Comparison of ENCODE assay signal across 20 cellular contexts in genomic region chr2:187545238-187545751, GRCh38. TPM values are rescaled to one million over a fixed set of nuclear protein-coding genes. Genes with fewer than 3 reads are reported as not detected.
DNase-seq lines count a peak whose midpoint lies in the region; ATAC-seq, FAIRE-seq and TF ChIP-seq lines count a peak whose summit lies in the region.
"Had no signal": no experiment of that assay in that cellular context is flagged by ENCODE, and none has a peak within 500 bp of the region (broad histone marks: within the 10 kb centered on the region; RNA-seq: fewer than 3 reads in every experiment).

No MANE protein-coding gene starts in this region.

- H3K4me3 ChIP-seq in breast epithelium (no peak overlapping the region), astrocyte (ENCODE audit: insufficient read depth, low read depth, low read length) (no peak overlapping the region), HepG2 (replicated peaks in 1 of 3; ENCODE audit: insufficient read depth in 1 of 3, low read depth in 2 of 3, low read length in 3 of 3) (no peak overlapping the region; a peak in 1 of 6 replicates), upper lobe of right lung (no peak overlapping the region)
- H3K4me3 ChIP-seq: gastroesophageal sphincter had no signal

- H3K9me3 ChIP-seq in breast epithelium (no peaks in the 10 kb centered on the region), astrocyte (ENCODE audit: insufficient read depth, low read depth, low read length) (no peaks in the 10 kb centered on the region), HepG2 (ENCODE audit: low read length) (no peaks in the 10 kb centered on the region), upper lobe of right lung (no peaks in the 10 kb centered on the region)
- H3K9me3 ChIP-seq: gastroesophageal sphincter had no signal

- H4K20me1 ChIP-seq in astrocyte (ENCODE audit: insufficient read depth, low read length) (no peaks in the 10 kb centered on the region), HepG2 (ENCODE audit: insufficient read depth, low read length) (no peaks in the 10 kb centered on the region)

- intact Hi-C loops in MCF 10A (cut with micrococcal nuclease) (no loop called here), breast epithelium (cut with DNase I; ENCODE audit: low total_unique reads) (no loop called here), HepG2 (cut with micrococcal nuclease; ENCODE audit: unreplicated experiment) (no loop called here), upper lobe of right lung (cut with DNase I) (no loop called here)

- H3K36me3 ChIP-seq in breast epithelium (no peaks in the 10 kb centered on the region), astrocyte (ENCODE audit: insufficient read depth, low read length) (no peaks in the 10 kb centered on the region), HepG2 (replicated peaks in 1 of 2; ENCODE audit: control insufficient read depth in 1 of 2, insufficient read depth in 2 of 2, low read length in 2 of 2) (peaks cover 4 to 37% of the 10 kb centered on the region in 2 experiments), upper lobe of right lung (peaks cover 21% of the 10 kb centered on the region)
- H3K36me3 ChIP-seq: gastroesophageal sphincter had no signal

- CTCF ChIA-PET in MCF 10A (lab: Yijun Ruan, JAX) (interaction anchor here (1.0 to 2.0 kb wide), 2 partner anchors 11 to 45 kb away, joined by 3 to 10 read pairs; no protein-coding TSS in a partner anchor), HepG2 (lab: Yijun Ruan, JAX; ENCODE audit: low intra/inter-chr PET ratio, low total read pairs) (no interaction called here)
- CTCF ChIA-PET in activated naive CD4-positive, alpha-beta T cell treated with anti-CD3 and anti-CD28 coated beads, Interleukin-2, amount 10 ng/mL, durations not matched to agents 7 days and 5 days (lab: Charles Lee): interaction anchor here (0.5 kb wide), 1 partner anchor 751 kb away, joined by 3 read pairs; no protein-coding TSS in a partner anchor

- POLR2A ChIA-PET in MCF 10A (lab: Yijun Ruan, JAX) (interaction anchor here (0.5 to 8.6 kb wide), 5 partner anchors 10 to 1879 kb away, joined by 3 to 73 read pairs (median 4); partner anchors contain the start of gene TFPI), HepG2 (lab: Yijun Ruan, JAX) (interaction anchor here (1.1 to 2.6 kb wide), 3 partner anchors 9 to 35 kb away, joined by 3 to 10 read pairs (median 4); no protein-coding TSS in a partner anchor)

- peak; percentile 46 for DNase-seq in MCF 10A (ENCODE audit: unreplicated experiment)
- no peak for DNase-seq in breast epithelium (ENCODE audit: low spot score in 2 of 2)
- DNase-seq in astrocyte (ENCODE audit: low read depth): peak; percentile 47
- DNase-seq in HepG2 (ENCODE audit: low spot score): no peak
- DNase-seq in upper lobe of right lung: no peak
- no peak for DNase-seq in activated naive CD4-positive, alpha-beta T cell treated with anti-CD3 and anti-CD28 coated beads, Interleukin-2, amount 10 ng/mL, durations not matched to agents 7 days and 5 days
- DNase-seq in stimulated activated naive CD8-positive, alpha-beta T cell treated with anti-CD3 and anti-CD28 coated beads, Interleukin-15, Interleukin-2, amounts not matched to agents 100 U/mL and 50 U/mL, for 24 hours: no peak
- DNase-seq in glutamatergic neuron: no peak
- DNase-seq: activated naive CD4-positive, alpha-beta T cell treated with Interleukin-2 at 50 U/mL for 16 hours; CD4-positive, alpha-beta memory T cell; central memory CD4-positive, alpha-beta T cell; immature natural killer cell; NCI-H187; NCI-H526 treated with DMSO at 0.1 percent for 48 hours; occipital lobe; stimulated activated CD4-positive, alpha-beta T cell treated with anti-CD3 and anti-CD28 coated beads, Interleukin-12 subunit alpha, Interleukin-12 subunit beta, amount 100 ng/mL, for 4 hours; stimulated activated naive CD8-positive, alpha-beta T cell treated with anti-CD3 and anti-CD28 coated beads, Interleukin-15, amount 100 ng/mL, for 72 hours had no signal

- no peaks in the 10 kb centered on the region for H3K27me3 ChIP-seq in breast epithelium
- H3K27me3 ChIP-seq in astrocyte (ENCODE audit: insufficient read depth, low read length): no peaks in the 10 kb centered on the region
- no peaks in the 10 kb centered on the region for H3K27me3 ChIP-seq in HepG2 (ENCODE audit: control insufficient read depth in 1 of 2, insufficient read depth in 2 of 2, low read length in 2 of 2)
- no peaks in the 10 kb centered on the region for H3K27me3 ChIP-seq in upper lobe of right lung
- H3K27me3 ChIP-seq: gastroesophageal sphincter had no signal

- BruUV-seq in MCF 10A (replicated peaks; lab: Mats Ljungman, UMichigan) (no TSS peak), HepG2 (replicated peaks; lab: Mats Ljungman, UMichigan) (no TSS peak)

- no peak for TF ChIP-seq RAD21 in HepG2 (CRISPR knock-in tag; IDR thresholded peaks at IDR 0.05)

- H3K4me1 Mint-ChIP-seq in MCF 10A (ENCODE audit: insufficient read depth, unreplicated experiment): peaks cover 53% of the 10 kb centered on the region
- peaks cover 45% of the 10 kb centered on the region for H3K4me1 Mint-ChIP-seq in astrocyte (ENCODE audit: low read depth, unreplicated experiment)
- no peaks in the 10 kb centered on the region for H3K4me1 Mint-ChIP-seq in activated naive CD4-positive, alpha-beta T cell treated with anti-CD3 and anti-CD28 coated beads, Interleukin-2, amount 10 ng/mL, durations not matched to agents 7 days and 5 days
- peaks cover 9% of the 10 kb centered on the region for H3K4me1 Mint-ChIP-seq in glutamatergic neuron (ENCODE audit: low read depth, unreplicated experiment)
- H3K4me1 Mint-ChIP-seq: CD4-positive, alpha-beta memory T cell; immature natural killer cell; stimulated activated naive CD8-positive, alpha-beta T cell treated with anti-CD3 and anti-CD28 coated beads, Interleukin-15, amount 100 ng/mL, for 72 hours had no signal

- H2AFZ ChIP-seq in astrocyte (ENCODE audit: low read depth, low read length) (no peak overlapping the region), HepG2 (ENCODE audit: low read length) (no peak overlapping the region)

- H3K79me2 ChIP-seq in astrocyte (ENCODE audit: insufficient read depth, low read length) (peaks cover 44% of the 10 kb centered on the region), HepG2 (ENCODE audit: insufficient read depth, low read length) (peaks cover 88% of the 10 kb centered on the region)

- 40% methylated on average over 1 of the region's 1 CpG for WGBS in HepG2 (ENCODE audit: low lambda C conversion rate)

- H3K27ac Mint-ChIP-seq in MCF 10A (ENCODE audit: low read depth, unreplicated experiment) (peak overlapping the region; percentile 94), astrocyte (ENCODE audit: unreplicated experiment) (no peak overlapping the region), glutamatergic neuron (ENCODE audit: unreplicated experiment) (no peak overlapping the region)
- H3K27ac Mint-ChIP-seq in activated naive CD4-positive, alpha-beta T cell treated with anti-CD3 and anti-CD28 coated beads, Interleukin-2, amount 10 ng/mL, durations not matched to agents 7 days and 5 days: no peak overlapping the region
- H3K27ac Mint-ChIP-seq: CD4-positive, alpha-beta memory T cell; immature natural killer cell; stimulated activated naive CD8-positive, alpha-beta T cell treated with anti-CD3 and anti-CD28 coated beads, Interleukin-15, amount 100 ng/mL, for 72 hours had no signal

- H3K9me3 Mint-ChIP-seq in MCF 10A (ENCODE audit: unreplicated experiment) (no peaks in the 10 kb centered on the region), astrocyte (ENCODE audit: unreplicated experiment) (no peaks in the 10 kb centered on the region), glutamatergic neuron (ENCODE audit: unreplicated experiment) (peaks cover 2% of the 10 kb centered on the region)
- H3K9me3 Mint-ChIP-seq in activated naive CD4-positive, alpha-beta T cell treated with anti-CD3 and anti-CD28 coated beads, Interleukin-2, amount 10 ng/mL, durations not matched to agents 7 days and 5 days: no peaks in the 10 kb centered on the region
- H3K9me3 Mint-ChIP-seq: CD4-positive, alpha-beta memory T cell; stimulated activated naive CD8-positive, alpha-beta T cell treated with anti-CD3 and anti-CD28 coated beads, Interleukin-15, amount 100 ng/mL, for 72 hours had no signal

- 0 out of 4 replicates have a peak, but pooled peaks of 1 of the 2 experiments have one; percentile 36 for TF ChIP-seq EP300 in HepG2 (IDR thresholded peaks at IDR 0.05; ENCODE audit: low read depth in 2 of 2, low read length in 2 of 2)
- TF ChIP-seq EP300 in HepG2 (CRISPR knock-in tag; IDR thresholded peaks at IDR 0.05; ENCODE audit: borderline replicate concordance): no peak

- in situ Hi-C loops in HepG2 (cut with HindIII; ENCODE audit: extremely low pct_ligation_motif_present, low pct_unique_long_range_greater_than_20kb): loop anchor here (25.0 kb wide), 1 partner anchor 1892 kb away; the partner anchor contains the start of gene WDR75

- H3K27me3 Mint-ChIP-seq in MCF 10A (ENCODE audit: insufficient read depth, unreplicated experiment) (no peaks in the 10 kb centered on the region), astrocyte (ENCODE audit: low read depth, unreplicated experiment) (no peaks in the 10 kb centered on the region), glutamatergic neuron (ENCODE audit: unreplicated experiment) (no peaks in the 10 kb centered on the region)
- H3K27me3 Mint-ChIP-seq in activated naive CD4-positive, alpha-beta T cell treated with anti-CD3 and anti-CD28 coated beads, Interleukin-2, amount 10 ng/mL, durations not matched to agents 7 days and 5 days: no peaks in the 10 kb centered on the region
- H3K27me3 Mint-ChIP-seq: CD4-positive, alpha-beta memory T cell had no signal

- FAIRE-seq in astrocyte (lab: Jason Lieb, UNC) (no peak), HepG2 (lab: Jason Lieb, UNC) (no peak)

- ATAC-seq in HepG2 (no peak), upper lobe of right lung (no peak)
- no peak for ATAC-seq in stimulated activated naive CD8-positive, alpha-beta T cell treated with anti-CD3 and anti-CD28 coated beads, Interleukin-15, Interleukin-2, amounts not matched to agents 100 U/mL and 50 U/mL, for 24 hours
- ATAC-seq: activated CD4-positive, CD25-positive, alpha-beta regulatory T cell treated with anti-CD3 and anti-CD28 coated beads, Interleukin-2, amount 50 U/mL, for 24 hours; gastroesophageal sphincter; stimulated activated naive CD8-positive, alpha-beta T cell treated with anti-CD3 and anti-CD28 coated beads, Interleukin-15, amount 100 ng/mL, for 72 hours had no signal

- TF ChIP-seq CTCF in MCF 10A (IDR thresholded peaks at IDR 0.05; ENCODE audit: unreplicated experiment) (no peak), breast epithelium (IDR thresholded peaks at IDR 0.05) (no peak), astrocyte (IDR thresholded peaks at IDR 0.05; ENCODE audit: insufficient read depth, low read depth, low read length) (no peak), HepG2 (CRISPR knock-in tag; IDR thresholded peaks at IDR 0.05) (no peak), upper lobe of right lung (IDR thresholded peaks at IDR 0.05) (no peak), glutamatergic neuron (IDR thresholded peaks at IDR 0.05; ENCODE audit: partially characterized antibody, unreplicated experiment) (no peak)

- H3K36me3 Mint-ChIP-seq in MCF 10A (ENCODE audit: insufficient read depth, unreplicated experiment) (peaks cover 22% of the 10 kb centered on the region), astrocyte (ENCODE audit: low read depth, unreplicated experiment) (peaks cover 4% of the 10 kb centered on the region), glutamatergic neuron (ENCODE audit: unreplicated experiment) (no peaks in the 10 kb centered on the region)
- H3K36me3 Mint-ChIP-seq in activated naive CD4-positive, alpha-beta T cell treated with anti-CD3 and anti-CD28 coated beads, Interleukin-2, amount 10 ng/mL, durations not matched to agents 7 days and 5 days: no peaks in the 10 kb centered on the region
- H3K36me3 Mint-ChIP-seq: CD4-positive, alpha-beta memory T cell had no signal

- H3K4me3 Mint-ChIP-seq in MCF 10A (ENCODE audit: unreplicated experiment) (peak overlapping the region; percentile 53), astrocyte (ENCODE audit: unreplicated experiment) (no peak overlapping the region), glutamatergic neuron (ENCODE audit: unreplicated experiment) (no peak overlapping the region)
- no peak overlapping the region for H3K4me3 Mint-ChIP-seq in activated naive CD4-positive, alpha-beta T cell treated with anti-CD3 and anti-CD28 coated beads, Interleukin-2, amount 10 ng/mL, durations not matched to agents 7 days and 5 days
- H3K4me3 Mint-ChIP-seq: CD4-positive, alpha-beta memory T cell; immature natural killer cell; stimulated activated naive CD8-positive, alpha-beta T cell treated with anti-CD3 and anti-CD28 coated beads, Interleukin-15, amount 100 ng/mL, for 72 hours had no signal

- TF ChIP-seq POLR2A in breast epithelium (IDR thresholded peaks at IDR 0.05) (no peak), HepG2 (IDR thresholded peaks at IDR 0.05; ENCODE audit: insufficient read depth in 1 of 2, low read depth in 2 of 2, low read length in 2 of 2) (no peak)

- H3K4me2 ChIP-seq in astrocyte (ENCODE audit: low read length): peak overlapping the region; percentile 48
- peak overlapping the region; percentile 40 for H3K4me2 ChIP-seq in HepG2 (ENCODE audit: low read depth, low read length)

- H3K9ac ChIP-seq in astrocyte (ENCODE audit: low read length) (no peak overlapping the region), HepG2 (ENCODE audit: insufficient read depth, low read depth, low read length) (no peak overlapping the region)

- H3K27ac ChIP-seq in breast epithelium: no peak overlapping the region
- H3K27ac ChIP-seq in astrocyte (ENCODE audit: low read depth, low read length): peak overlapping the region; percentile 96
- peak overlapping the region; percentile 85 for H3K27ac ChIP-seq in HepG2 (ENCODE audit: extremely low read length, insufficient read depth, low read length)
- H3K27ac ChIP-seq in upper lobe of right lung: peak overlapping the region; percentile 72

- H3K4me1 ChIP-seq in breast epithelium: no peaks in the 10 kb centered on the region
- peaks cover 67% of the 10 kb centered on the region for H3K4me1 ChIP-seq in astrocyte (ENCODE audit: insufficient read depth, low read length)
- peaks cover 100% of the 10 kb centered on the region for H3K4me1 ChIP-seq in HepG2 (ENCODE audit: insufficient read depth, low read length)
- H3K4me1 ChIP-seq in upper lobe of right lung: peaks cover 58% of the 10 kb centered on the region

RNA-seq across cellular contexts. Expression of gene TFPI, which starts 8.9 kb away (rescaled TPM):
- total RNA-seq in MCF 10A (2022) (67.4 and 71.1 TPM in 2 replicates), breast epithelium (100 to 1,000 TPM in 1 of 3 donors, 10 to 100 TPM in 2; 52.4 to 105 (median 90.1) TPM), astrocyte (52.9 and 56.6 TPM in 2 replicates), HepG2 (2016; rRNA removed; fragmentation: Illumina TruSeq; extraction: Trizol) (161 and 301 TPM in 2 replicates), upper lobe of right lung (366 TPM), glutamatergic neuron (ENCODE audit: unreplicated experiment) (0.59 TPM)
- 38.3 and 39.3 TPM in 2 replicates for total RNA-seq in HepG2 (2016; cell fraction: cytosol; rRNA removed; fragmentation: Illumina TruSeq; extraction: Trizol; ENCODE audit: low read depth)
- total RNA-seq in HepG2 (2016; cell fraction: insoluble cytoplasmic fraction; rRNA removed; fragmentation: Illumina TruSeq; extraction: Trizol): 172 and 272 TPM in 2 replicates
- 52.0 and 70.0 TPM in 2 replicates for total RNA-seq in HepG2 (2016; cell fraction: membrane; rRNA removed; fragmentation: Illumina TruSeq; extraction: Trizol)
- total RNA-seq in HepG2 (2016; cell fraction: nucleus; rRNA removed; fragmentation: Illumina TruSeq; extraction: Trizol): 317 and 356 TPM in 2 replicates
- 404 and 436 TPM in 2 replicates for polyA plus RNA-seq in HepG2 (2011; rRNA removed)
- polyA plus RNA-seq in HepG2 (2011; cell fraction: cytosol; rRNA removed): 141 and 281 TPM in 2 replicates
- 59.5 and 99.9 TPM in 2 replicates for polyA plus RNA-seq in HepG2 (2011; cell fraction: nucleus; rRNA removed)
- polyA plus RNA-seq in HepG2 (2012): 778 and 1,175 TPM in 2 replicates
- polyA plus RNA-seq in HepG2 (2016; cell fraction: cytosol; fragmentation: Illumina TruSeq; extraction: Trizol; ENCODE audit: low read depth): 23.5 and 25.5 TPM in 2 replicates
- polyA plus RNA-seq in HepG2 (2016; cell fraction: insoluble cytoplasmic fraction; fragmentation: Illumina TruSeq; extraction: Trizol; ENCODE audit: low read depth): 122 TPM in 2 replicates
- polyA plus RNA-seq in HepG2 (2016; cell fraction: membrane; fragmentation: Illumina TruSeq; extraction: Trizol; ENCODE audit: low read depth): 32.9 and 33.4 TPM in 2 replicates
- polyA plus RNA-seq in HepG2 (2016; cell fraction: nucleus; fragmentation: Illumina TruSeq; extraction: Trizol; ENCODE audit: insufficient read depth, low read depth): 310 and 322 TPM in 2 replicates
- polyA minus RNA-seq in HepG2 (2011; rRNA and poly(A)+ RNA removed; ENCODE audit: low replicate concordance): 28.8 and 207 TPM in 2 replicates
- polyA minus RNA-seq in HepG2 (2011; cell fraction: cytosol; rRNA and poly(A)+ RNA removed): 198 and 296 TPM in 2 replicates
- polyA minus RNA-seq in HepG2 (2011; cell fraction: nucleus; rRNA and poly(A)+ RNA removed): 460 and 590 TPM in 2 replicates
- total RNA-seq: CD4-positive, alpha-beta memory T cell; T-helper 1 cell treated with Interleukin-12 subunit alpha and Interleukin-12 subunit beta and Interleukin-4 antibody, amounts not matched to agents 30 ng/mL and 1 ng/mL, for 36 hours had no signal
- polyA plus RNA-seq: CD4-positive, alpha-beta memory T cell had no signal

Comparison
In these comparisons a context has a peak if more than half of its experiments do, and no peak if none do; other contexts are left out.
1. DNase-seq: peak in MCF 10A (single experiment) and astrocyte (single experiment); none in breast epithelium (0 of 2), HepG2 (single experiment), upper lobe of right lung (single experiment), activated naive CD4-positive, alpha-beta T cell treated with anti-CD3 and anti-CD28 coated beads, Interleukin-2, amount 10 ng/mL, durations not matched to agents 7 days and 5 days (single experiment), stimulated activated naive CD8-positive, alpha-beta T cell treated with anti-CD3 and anti-CD28 coated beads, Interleukin-15, Interleukin-2, amounts not matched to agents 100 U/mL and 50 U/mL, for 24 hours (single experiment) and glutamatergic neuron (single experiment).
2. H3K27ac ChIP-seq: peak in astrocyte (single experiment), HepG2 (single experiment) and upper lobe of right lung (single experiment); none in breast epithelium (0 of 2).
3. RNA of gene TFPI, which starts 8.9 kb away (total RNA-seq): 366 TPM in upper lobe of right lung (single experiment), 38.3 to 356 TPM in HepG2, 52.4 to 105 TPM in breast epithelium, 67.4 to 71.1 TPM in MCF 10A and 52.9 to 56.6 TPM in astrocyte; 0.59 TPM in glutamatergic neuron (single experiment); every median in the first group is over 10 times any median in the second.